In the genomic region with DNA sequence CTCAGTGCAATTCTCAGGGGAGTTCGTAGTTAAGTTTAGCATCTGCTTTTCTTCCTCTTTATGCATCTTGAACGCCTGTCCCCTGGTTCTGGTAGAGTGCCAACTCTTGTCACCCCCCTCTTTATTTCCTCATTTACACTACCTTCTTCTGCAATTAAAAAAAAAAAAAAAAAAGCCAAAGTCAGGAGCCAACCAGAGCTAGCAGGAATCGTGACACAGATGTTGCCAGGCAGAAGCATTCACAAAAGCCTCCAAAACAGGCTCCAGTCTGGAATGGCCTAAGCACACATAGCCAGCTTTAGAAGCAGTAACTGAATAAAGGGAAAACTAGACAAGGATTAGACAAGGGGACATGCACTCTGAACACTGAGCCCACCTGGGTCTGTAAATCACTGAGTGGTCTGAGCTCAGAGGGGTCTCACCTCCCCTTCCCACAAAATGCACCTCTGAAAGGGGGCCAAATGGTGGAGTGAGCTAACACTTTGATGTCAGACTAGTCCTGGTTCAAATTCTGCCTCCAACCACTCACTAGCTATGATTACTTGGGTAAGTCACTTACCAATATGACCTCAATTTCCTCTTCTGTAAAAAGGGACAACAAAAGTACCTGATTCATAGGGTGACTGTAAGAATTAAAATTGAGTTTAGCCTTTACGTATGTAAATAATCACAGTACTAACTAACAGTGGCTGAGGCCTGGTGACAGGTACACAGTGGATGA, we compare ENCODE assay signal across 8 cellular contexts. TPM values are rescaled to one million over a fixed set of nuclear protein-coding genes. Genes with fewer than 3 reads are reported as not detected.
DNase-seq lines count a peak whose midpoint lies in the region; ATAC-seq and TF ChIP-seq lines count a peak whose summit lies in the region.

No MANE protein-coding gene starts in this region.

- DNase-seq in DMS114 treated with DMSO at 0.1 percent for 48 hours (lab: John Stamatoyannopoulos, UW; ENCODE audit: unreplicated experiment) = peak; percentile 76
- DNase-seq in HuH-7.5 (ENCODE audit: low spot score) = peak; percentile 42
- peak; percentile 41 for DNase-seq in Panc1 (ENCODE audit: low read depth, low spot score)
- peak in 1 of 2 donors; percentile 34 for DNase-seq in activated naive CD4-positive, alpha-beta T cell treated with anti-CD3 and anti-CD28 coated beads, Interleukin-2, amount 50 U/mL, for 72 hours (ENCODE audit: low spot score in 2 of 2)
- peak; percentile 73 for DNase-seq in glomerular visceral epithelial cell (ENCODE audit: extremely low spot score)
- DNase-seq in ovary = peak; percentile 59 to 83 (median 69)

- H3K9me3 Mint-ChIP-seq in activated naive CD4-positive, alpha-beta T cell treated with anti-CD3 and anti-CD28 coated beads, Interleukin-2, amount 50 U/mL, for 72 hours = no peaks in the 10 kb centered on the region

- H3K27ac Mint-ChIP-seq in activated naive CD4-positive, alpha-beta T cell treated with anti-CD3 and anti-CD28 coated beads, Interleukin-2, amount 50 U/mL, for 72 hours = peak overlapping the region; percentile 76 to 94

- H3K36me3 Mint-ChIP-seq in activated naive CD4-positive, alpha-beta T cell treated with anti-CD3 and anti-CD28 coated beads, Interleukin-2, amount 50 U/mL, for 72 hours = peaks cover 6 to 19% of the 10 kb centered on the region in 2 donors

- intact Hi-C loops in Panc1 (cut with micrococcal nuclease; ENCODE audit: unreplicated experiment) = no loop called here
- intact Hi-C loops in ovary (cut with DNase I) = no loop called here

- H3K36me3 ChIP-seq in Panc1 (ENCODE audit: control insufficient read depth, insufficient read depth, low read length) (no peaks in the 10 kb centered on the region), ovary (no peaks in the 10 kb centered on the region)

- H3K9me3 ChIP-seq in Panc1 (ENCODE audit: control insufficient read depth, insufficient read depth, low read depth, low read length) (no peaks in the 10 kb centered on the region), ovary (no peaks in the 10 kb centered on the region)

- TF ChIP-seq CTCF in Panc1 (IDR thresholded peaks at IDR 0.05) (no peak), ovary (IDR thresholded peaks at IDR 0.05) (no peak)

- in situ Hi-C loops in Panc1 (cut with HindIII; ENCODE audit: low pct_unique_long_range_greater_than_20kb, low sequenced_read_pairs) = no loop called here

- ATAC-seq in Panc1 = peak; percentile 68
- peak; percentile 23 to 29 for ATAC-seq in activated naive CD4-positive, alpha-beta T cell treated with anti-CD3 and anti-CD28 coated beads, Interleukin-2, amount 50 U/mL, for 72 hours
- no peak for ATAC-seq in HG02623 (IDR thresholded peaks at IDR 0.05; ENCODE audit: unreplicated experiment)
- no peak for ATAC-seq in HG03196 (IDR thresholded peaks at IDR 0.05; ENCODE audit: unreplicated experiment)

- no TSS peak for BruUV-seq in Panc1 (replicated peaks; lab: Mats Ljungman, UMichigan)

- H3K27ac ChIP-seq in Panc1 (ENCODE audit: low read length) (no peak overlapping the region), ovary (peak overlapping the region; percentile 52 to 84)

- CTCF ChIA-PET in Panc1 (lab: Charles Lee) = interaction anchor here (0.7 to 1.2 kb wide), 2 partner anchors 12 to 39 kb away, joined by 4 to 5 read pairs; no protein-coding TSS in a partner anchor

- POLR2A ChIA-PET in Panc1 (lab: Charles Lee) = interaction anchor here (0.6 kb wide), 1 partner anchor 14 kb away, joined by 5 read pairs; no protein-coding TSS in a partner anchor

- H3K4me1 ChIP-seq in Panc1 (ENCODE audit: control insufficient read depth, insufficient read depth, low read length) (0 out of 2 replicates have a peak, but pooled peaks cover 4% of the 10 kb centered on the region), ovary (ENCODE audit: insufficient read depth) (peaks cover 4% of the 10 kb centered on the region)

- H3K4me3 ChIP-seq in Panc1 (ENCODE audit: low read depth in 2 of 2, low read length in 2 of 2) (no peak overlapping the region), ovary (no peak overlapping the region)

- H3K27me3 ChIP-seq in Panc1 (ENCODE audit: control insufficient read depth, insufficient read depth, low read length) = no peaks in the 10 kb centered on the region
- no peaks in the 10 kb centered on the region for H3K27me3 ChIP-seq in ovary

- TF ChIP-seq POLR2A in ovary (IDR thresholded peaks at IDR 0.05) = no peak

- 29 to 32% (median 31%) methylated on average over 4 of the region's 4 CpGs for WGBS in ovary, 3 donors

- no peak for TF ChIP-seq EP300 in ovary (IDR thresholded peaks at IDR 0.05)

RNA-seq across cellular contexts. Expression of a gene that starts 2.0 kb away (rescaled TPM):
- 12.7 TPM for total RNA-seq in Panc1 (2021; ENCODE audit: unreplicated experiment)
- 6.5 TPM for polyA plus RNA-seq in Panc1 (2012; ENCODE audit: insufficient read length)
- total RNA-seq in activated naive CD4-positive, alpha-beta T cell treated with anti-CD3 and anti-CD28 coated beads, Interleukin-2, amount 50 U/mL, for 72 hours = 100 to 1,000 TPM; 249 to 277 TPM
- total RNA-seq in ovary = 100 to 1,000 TPM in 6 of 7 donors, 10 to 100 TPM in 1; 96.9 to 750 (median 384) TPM
- 1,000 to 10,000 TPM in 1 of 2 donors, 100 to 1,000 TPM in 1; 280 to 1,292 TPM for polyA plus RNA-seq in ovary

RNA-seq across cellular contexts. Expression of a gene that starts 38.9 kb away (rescaled TPM):
- total RNA-seq in Panc1 (2021; ENCODE audit: unreplicated experiment) (1,959 TPM), ovary (1,000 to 10,000 TPM; 2,727 to 9,295 (median 4,211) TPM)
- 1,891 TPM for polyA plus RNA-seq in Panc1 (2012; ENCODE audit: insufficient read length)
- total RNA-seq in activated naive CD4-positive, alpha-beta T cell treated with anti-CD3 and anti-CD28 coated beads, Interleukin-2, amount 50 U/mL, for 72 hours = 1,000 to 10,000 TPM; 2,876 to 3,412 TPM
- 1,000 to 10,000 TPM; 2,234 to 8,183 TPM for polyA plus RNA-seq in ovary

RNA-seq across cellular contexts. Expression of a gene that starts 53.2 kb away (rescaled TPM):
- total RNA-seq in Panc1 (2021; ENCODE audit: unreplicated experiment) = 92.8 TPM
- polyA plus RNA-seq in Panc1 (2012; ENCODE audit: insufficient read length) = 45.0 TPM
- 10 to 100 TPM; 91.9 to 94.4 TPM for total RNA-seq in activated naive CD4-positive, alpha-beta T cell treated with anti-CD3 and anti-CD28 coated beads, Interleukin-2, amount 50 U/mL, for 72 hours
- 10 to 100 TPM; 16.9 to 38.3 (median 31.2) TPM for total RNA-seq in ovary
- polyA plus RNA-seq in ovary = 10 to 100 TPM; 16.7 to 25.4 TPM

Comparison
In these comparisons a context has a peak if more than half of its experiments do, and no peak if none do; other contexts are left out.
1. ATAC-seq: peak in Panc1 (single experiment) and activated naive CD4-positive, alpha-beta T cell treated with anti-CD3 and anti-CD28 coated beads, Interleukin-2, amount 50 U/mL, for 72 hours (2 of 2); none in HG02623 (single experiment) and HG03196 (single experiment).